10 cellular contexts compared by ENCODE assay signal in the genomic region with DNA sequence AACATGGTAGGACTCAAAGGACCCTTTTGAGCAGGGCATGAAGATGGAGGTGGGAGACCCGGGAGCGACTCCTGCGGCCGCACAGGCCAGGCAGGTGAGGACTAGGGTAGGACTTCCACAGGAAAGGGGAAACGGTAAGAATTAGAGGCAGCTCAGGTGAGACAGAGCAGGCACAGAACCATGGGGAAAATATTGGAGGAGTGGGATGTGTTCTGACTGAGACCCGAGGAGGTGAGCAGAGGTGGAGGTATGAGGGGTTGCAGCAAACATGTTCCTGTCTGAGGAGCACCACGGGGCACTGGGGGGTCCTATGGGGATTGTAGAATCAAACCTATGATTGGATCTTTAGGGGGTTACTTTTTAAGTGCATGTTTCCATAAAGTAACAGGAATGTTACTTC. TPM values are rescaled to one million over a fixed set of nuclear protein-coding genes. Genes with fewer than 3 reads are reported as not detected.
DNase-seq lines count a peak whose midpoint lies in the region; ATAC-seq and TF ChIP-seq lines count a peak whose summit lies in the region.
"Had no signal": no experiment of that assay in that cellular context is flagged by ENCODE, and none has a peak within 500 bp of the region (broad histone marks: within the 10 kb centered on the region; RNA-seq: fewer than 3 reads in every experiment).

No MANE protein-coding gene starts in this region.

- peak overlapping the region in 3 of 5 experiments; percentile 50 to 89 (median 87) for H3K27ac Mint-ChIP-seq in brain

- no peaks in the 10 kb centered on the region for H3K27me3 ChIP-seq in left ventricle myocardium inferior (ENCODE audit: low read depth)
- H3K27me3 ChIP-seq in mononuclear cell (ENCODE audit: insufficient read depth, low read length) = no peaks in the 10 kb centered on the region
- no peaks in the 10 kb centered on the region for H3K27me3 ChIP-seq in upper lobe of right lung

- peaks cover 13% of the 10 kb centered on the region for H3K36me3 Mint-ChIP-seq in brain

- intact Hi-C loops in left ventricle myocardium inferior (cut with micrococcal nuclease) = no loop called here
- intact Hi-C loops in Right ventricle myocardium inferior (cut with DNase I) = no loop called here
- intact Hi-C loops in upper lobe of right lung (cut with DNase I) = no loop called here
- intact Hi-C loops in posterior vena cava (cut with DNase I) = no loop called here

- ATAC-seq in Right ventricle myocardium inferior (no peak), upper lobe of right lung (no peak), HG03469 (IDR thresholded peaks at IDR 0.05; ENCODE audit: unreplicated experiment) (no peak)

- H3K27ac ChIP-seq in left ventricle myocardium inferior (replicated peaks) = peak overlapping the region; percentile 91
- peak overlapping the region; percentile 96 for H3K27ac ChIP-seq in upper lobe of right lung

- H3K9me3 ChIP-seq in left ventricle myocardium inferior (replicated peaks) = no peaks in the 10 kb centered on the region
- H3K9me3 ChIP-seq in mononuclear cell (ENCODE audit: low read depth, low read length) = no peaks in the 10 kb centered on the region
- no peaks in the 10 kb centered on the region for H3K9me3 ChIP-seq in upper lobe of right lung
- H3K9me3 ChIP-seq: mucosa of descending colon had no signal

- H3K9me3 Mint-ChIP-seq in brain = no peaks in the 10 kb centered on the region

- peaks cover 11% of the 10 kb centered on the region for H3K27me3 Mint-ChIP-seq in brain

- peaks cover 25% of the 10 kb centered on the region for H3K4me1 Mint-ChIP-seq in brain

- H3K4me1 ChIP-seq in left ventricle myocardium inferior (peaks cover 30% of the 10 kb centered on the region), mononuclear cell (ENCODE audit: insufficient read depth, low read length) (peaks cover 90% of the 10 kb centered on the region), upper lobe of right lung (peaks cover 48% of the 10 kb centered on the region)

- DNase-seq in left ventricle myocardium inferior = no peak
- no peak for DNase-seq in Right ventricle myocardium inferior (ENCODE audit: missing footprints)
- no peak for DNase-seq in upper lobe of right lung
- DNase-seq in posterior vena cava (ENCODE audit: low spot score) = no peak
- no peak for DNase-seq in UCSD-AML1 (lab: John Stamatoyannopoulos, UW; ENCODE audit: unreplicated experiment)
- DNase-seq: NCI-H1930 had no signal

- H3K4me3 ChIP-seq in left ventricle myocardium inferior = no peak overlapping the region
- peak overlapping the region; percentile 5 for H3K4me3 ChIP-seq in mononuclear cell (ENCODE audit: low read length)
- H3K4me3 ChIP-seq in upper lobe of right lung = no peak overlapping the region
- H3K4me3 ChIP-seq: mucosa of descending colon had no signal

- H3K36me3 ChIP-seq in left ventricle myocardium inferior = peaks cover 7% of the 10 kb centered on the region
- H3K36me3 ChIP-seq in upper lobe of right lung = peaks cover 17% of the 10 kb centered on the region

- TF ChIP-seq CTCF in left ventricle myocardium inferior (IDR thresholded peaks at IDR 0.05; ENCODE audit: borderline replicate concordance) = no peak
- no peak for TF ChIP-seq CTCF in brain (conservative IDR thresholded peaks at IDR 0.05)
- no peak for TF ChIP-seq CTCF in upper lobe of right lung (IDR thresholded peaks at IDR 0.05)

- H3K4me3 Mint-ChIP-seq in brain = peak overlapping the region in 1 of 5 experiments; percentile 11

RNA-seq across cellular contexts. Expression of gene ISG20, which starts 1.4 kb away (rescaled TPM):
- total RNA-seq in left ventricle myocardium inferior = 3.1 TPM
- 1.8 TPM for total RNA-seq in Right ventricle myocardium inferior
- polyA plus RNA-seq in brain (ENCODE audit: insufficient read depth, low read depth, low replicate concordance) = 6.4 TPM
- 37.8 TPM for total RNA-seq in mononuclear cell
- 34.9 TPM for total RNA-seq in upper lobe of right lung
- 1 to 10 TPM; 6.9 to 7.4 TPM for total RNA-seq in posterior vena cava

RNA-seq across cellular contexts. Expression of gene AEN, which starts 16.3 kb away (rescaled TPM):
- total RNA-seq in left ventricle myocardium inferior (10.3 TPM), Right ventricle myocardium inferior (12.0 TPM), mononuclear cell (38.9 TPM), upper lobe of right lung (34.6 TPM), posterior vena cava (10 to 100 TPM; 12.2 to 24.3 TPM)
- polyA plus RNA-seq in brain (ENCODE audit: insufficient read depth, low read depth, low replicate concordance) = 2.9 TPM
